ENCODE assay signal across 8 cellular contexts in the genomic region with DNA sequence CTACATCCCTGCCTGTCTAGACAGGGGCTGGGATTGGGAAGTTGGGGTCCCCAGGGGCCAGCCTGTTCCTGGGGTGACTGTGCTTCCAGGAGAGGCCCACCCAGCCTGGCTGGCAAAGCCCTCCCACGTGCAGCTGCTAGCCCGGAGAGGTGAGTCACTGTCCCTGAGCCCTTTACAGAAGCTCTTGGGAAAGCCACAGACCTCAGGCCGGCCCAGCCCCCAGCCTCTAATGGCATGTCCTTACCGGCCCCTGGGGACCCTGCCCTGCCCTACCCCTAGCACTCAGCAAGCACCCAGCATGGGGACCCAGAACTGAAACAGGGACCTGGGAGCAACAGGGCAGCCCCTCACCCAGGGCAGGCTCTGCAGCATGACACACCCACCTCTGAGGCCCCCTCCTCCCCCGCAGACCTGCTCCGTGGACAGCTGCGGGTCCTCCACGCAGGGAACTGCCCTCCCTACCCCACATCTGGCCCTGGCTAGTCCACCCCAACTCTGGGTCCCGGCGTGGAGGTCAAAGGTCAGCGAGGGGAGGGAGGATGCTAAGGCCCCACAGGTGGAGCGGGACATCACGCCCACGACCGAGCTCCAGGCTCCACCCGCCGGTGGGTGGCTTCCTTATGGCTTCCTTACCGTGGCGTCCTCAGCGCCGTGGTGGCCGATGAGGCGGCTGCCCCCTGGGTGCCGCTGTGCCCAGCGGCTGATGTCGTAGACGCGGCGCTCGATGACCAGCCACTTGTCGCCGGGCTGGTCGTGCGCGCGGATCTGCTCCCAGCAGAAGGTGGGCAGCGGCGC. TPM values are rescaled to one million over a fixed set of nuclear protein-coding genes. Genes with fewer than 3 reads are reported as not detected.
A peak's percentile ranks its signal among the peaks of the same experiment; 100 is the strongest.
DNase-seq lines count a peak whose midpoint lies in the region; ATAC-seq and TF ChIP-seq lines count a peak whose summit lies in the region.

No MANE protein-coding gene starts in this region.

- no peaks in the 10 kb centered on the region for H3K27me3 ChIP-seq in effector memory CD4-positive, alpha-beta T cell (replicated peaks; ENCODE audit: control insufficient read depth, insufficient read depth, low read length, poor library complexity, severe bottlenecking)
- H3K27me3 ChIP-seq in mesenchymal stem cell (ENCODE audit: control insufficient read depth in 1 of 2, insufficient read depth in 1 of 2, low read length in 2 of 2): no peaks in the 10 kb centered on the region

- peak overlapping the region; percentile 33 for H2AK5ac ChIP-seq in mesenchymal stem cell (ENCODE audit: low read length, severe bottlenecking)

- H3K4me3 Mint-ChIP-seq in Calu3 (ENCODE audit: low read depth, unreplicated experiment): peak overlapping the region; percentile 74
- peak overlapping the region; percentile 88 for H3K4me3 Mint-ChIP-seq in activated B cell treated with CpG ODN at 0.5 μM for 24 hours

- peak; percentile 8 for ATAC-seq in GM21515 (IDR thresholded peaks at IDR 0.05; ENCODE audit: unreplicated experiment)
- ATAC-seq in activated B cell treated with CpG ODN at 0.5 μM for 24 hours (ENCODE audit: low read depth): peak; percentile 32

- H3K4me3 ChIP-seq in effector memory CD4-positive, alpha-beta T cell (ENCODE audit: insufficient read depth, low read depth, low read length, poor library complexity, severe bottlenecking): peak overlapping the region; percentile 85
- peak overlapping the region; percentile 89 to 93 for H3K4me3 ChIP-seq in mesenchymal stem cell (ENCODE audit: insufficient read depth in 1 of 2, low read depth in 1 of 2, low read length in 2 of 2)

- H4K91ac ChIP-seq in mesenchymal stem cell (ENCODE audit: low read length): peak overlapping the region; percentile 48

- H3K36me3 Mint-ChIP-seq in Calu3 (ENCODE audit: insufficient read depth, unreplicated experiment) (peaks cover 13% of the 10 kb centered on the region), activated B cell treated with CpG ODN at 0.5 μM for 24 hours (ENCODE audit: low read depth) (peaks cover 9% of the 10 kb centered on the region)

- peak overlapping the region in 1 of 2 experiments; percentile 70 for H3K23ac ChIP-seq in mesenchymal stem cell (ENCODE audit: low read length in 2 of 2)

- H3K9me3 Mint-ChIP-seq in Calu3 (ENCODE audit: low read depth, unreplicated experiment) (no peaks in the 10 kb centered on the region), activated B cell treated with CpG ODN at 0.5 μM for 24 hours (no peaks in the 10 kb centered on the region)

- BruUV-seq in Calu3 (replicated peaks; lab: Mats Ljungman, UMichigan): no TSS peak

- H3K9ac ChIP-seq in mesenchymal stem cell (ENCODE audit: low read length): peak overlapping the region; percentile 88

- TF ChIP-seq CTCF in Calu3 (IDR thresholded peaks at IDR 0.05; ENCODE audit: unreplicated experiment) (no peak), activated B cell treated with CpG ODN at 0.5 μM for 24 hours (IDR thresholded peaks at IDR 0.05) (no peak)

- peak overlapping the region; percentile 61 for H3K27ac ChIP-seq in effector memory CD4-positive, alpha-beta T cell (ENCODE audit: insufficient read depth, low read length, poor library complexity, severe bottlenecking)
- H3K27ac ChIP-seq in mesenchymal stem cell (ENCODE audit: low read length, poor library complexity, severe bottlenecking): no peak overlapping the region
- peak overlapping the region; percentile 67 for H3K27ac ChIP-seq in temporal lobe (ENCODE audit: low read depth, low read length)

- intact Hi-C loops in Calu3 (cut with micrococcal nuclease; ENCODE audit: unreplicated experiment): loop anchor here (10.0 kb wide), 1 partner anchor 96 kb away; a partner anchor contains a TSS
- intact Hi-C loops in activated B cell treated with CpG ODN at 0.5 μM for 24 hours (cut with micrococcal nuclease): loop anchor here (1.0 to 5.0 kb wide), 4 partner anchors 9 to 232 kb away; a partner anchor contains a TSS

- H3K4me1 ChIP-seq in effector memory CD4-positive, alpha-beta T cell (ENCODE audit: control insufficient read depth, insufficient read depth, low read length, poor library complexity, severe bottlenecking): peaks cover 9% of the 10 kb centered on the region
- H3K4me1 ChIP-seq in mesenchymal stem cell (ENCODE audit: control insufficient read depth, insufficient read depth, low read depth, low read length): peaks cover 27% of the 10 kb centered on the region

- peak overlapping the region; percentile 8 to 82 for H3K14ac ChIP-seq in mesenchymal stem cell (ENCODE audit: low read length in 2 of 2)

- H3K4me1 Mint-ChIP-seq in Calu3 (ENCODE audit: low read depth, unreplicated experiment) (no peaks in the 10 kb centered on the region), activated B cell treated with CpG ODN at 0.5 μM for 24 hours (peaks cover 41% of the 10 kb centered on the region)

- CTCF ChIA-PET in Calu3 (lab: Charles Lee): interaction anchor here (0.6 kb wide), 1 partner anchor 134 kb away, joined by 4 read pairs; no protein-coding TSS in a partner anchor
- CTCF ChIA-PET in activated B cell treated with CpG ODN at 0.5 μM for 24 hours (lab: Charles Lee): interaction anchor here (1.0 to 16.5 kb wide), 7 partner anchors 8 to 189 kb away, joined by 3 to 298 read pairs (median 5); no protein-coding TSS in a partner anchor

- H2BK15ac ChIP-seq in mesenchymal stem cell (ENCODE audit: low read depth, poor library complexity, severe bottlenecking): peak overlapping the region; percentile 85

- H3K27ac Mint-ChIP-seq in Calu3 (ENCODE audit: unreplicated experiment) (no peak overlapping the region), activated B cell treated with CpG ODN at 0.5 μM for 24 hours (peak overlapping the region; percentile 66)

- H3K4me2 ChIP-seq in mesenchymal stem cell (ENCODE audit: low read length, poor library complexity, severe bottlenecking): peak overlapping the region; percentile 64

- POLR2A ChIA-PET in activated B cell treated with CpG ODN at 0.5 μM for 24 hours (lab: Charles Lee): interaction anchor here (0.6 to 3.9 kb wide), 12 partner anchors 8 to 217 kb away, joined by 3 to 63 read pairs (median 4); a partner anchor contains a TSS

- DNase-seq in Calu3 (peak; percentile 59), Kasumi-1 (lab: John Stamatoyannopoulos, UW) (peak; percentile 17 to 22), activated B cell treated with CpG ODN at 0.5 μM for 24 hours (peak; percentile 47), mesenchymal stem cell (peak; percentile 90), middle frontal gyrus (ENCODE audit: extremely low spot score, low spot score) (no peak)
- DNase-seq in effector memory CD4-positive, alpha-beta T cell: peak in 2 of 3 donors; percentile 7 to 23

- peaks cover 24% of the 10 kb centered on the region for H3K79me1 ChIP-seq in mesenchymal stem cell (replicated peaks; ENCODE audit: low read length, poor library complexity, severe bottlenecking)

- no peak overlapping the region for H2BK5ac ChIP-seq in mesenchymal stem cell (ENCODE audit: low read depth, low read length, poor library complexity, severe bottlenecking)

- peak overlapping the region; percentile 19 to 71 for H3K4ac ChIP-seq in mesenchymal stem cell (ENCODE audit: low read depth in 1 of 2, low read length in 2 of 2)

- H2BK120ac ChIP-seq in mesenchymal stem cell (ENCODE audit: low read depth, low read length): no peak overlapping the region

- H3K18ac ChIP-seq in mesenchymal stem cell (ENCODE audit: low read depth in 1 of 2, low read length in 2 of 2): peak overlapping the region; percentile 46 to 78

- 0% methylated on average over 21 of the region's 38 CpGs for WGBS in mesenchymal stem cell

- peak overlapping the region in 1 of 2 experiments; percentile 92 for H2BK12ac ChIP-seq in mesenchymal stem cell (ENCODE audit: low read length in 2 of 2)

- peak overlapping the region; percentile 39 for H4K8ac ChIP-seq in mesenchymal stem cell (ENCODE audit: low read length)

- H3K36me3 ChIP-seq in effector memory CD4-positive, alpha-beta T cell (ENCODE audit: control insufficient read depth, insufficient read depth, low read length): no peaks in the 10 kb centered on the region
- H3K36me3 ChIP-seq in mesenchymal stem cell (ENCODE audit: control insufficient read depth in 1 of 2, insufficient read depth in 2 of 2, low read depth in 1 of 2, low read length in 2 of 2): peaks cover 6 to 10% of the 10 kb centered on the region in 2 experiments

- H2AFZ ChIP-seq in mesenchymal stem cell (ENCODE audit: low read depth, low read length): peak overlapping the region; percentile 97

- no peaks in the 10 kb centered on the region for H3K9me3 ChIP-seq in effector memory CD4-positive, alpha-beta T cell (ENCODE audit: control insufficient read depth, low read length)
- H3K9me3 ChIP-seq in mesenchymal stem cell (ENCODE audit: control insufficient read depth, low read length): no peaks in the 10 kb centered on the region

- H3K27me3 Mint-ChIP-seq in Calu3 (ENCODE audit: unreplicated experiment): peaks cover 16% of the 10 kb centered on the region
- no peaks in the 10 kb centered on the region for H3K27me3 Mint-ChIP-seq in activated B cell treated with CpG ODN at 0.5 μM for 24 hours

RNA-seq across cellular contexts. Expression of a gene that starts 0.6 kb away (rescaled TPM):
- 19.7 and 20.5 TPM in 2 replicates for total RNA-seq in Calu3 (2022)
- 121 and 135 TPM in 2 replicates for total RNA-seq in activated B cell treated with CpG ODN at 0.5 μM for 24 hours
- 65.4 TPM for polyA plus RNA-seq in mesenchymal stem cell (2013, experiment 1 of 2)
- 66.5 TPM for polyA plus RNA-seq in mesenchymal stem cell (2013, experiment 2 of 2)
- total RNA-seq in temporal lobe: 40.6 TPM

RNA-seq across cellular contexts. Expression of a gene that starts 26.6 kb away (rescaled TPM):
- total RNA-seq in Calu3 (2022): 0.76 and 2.4 TPM in 2 replicates
- not detected in 2 replicates for total RNA-seq in activated B cell treated with CpG ODN at 0.5 μM for 24 hours
- 10.9 TPM for polyA plus RNA-seq in mesenchymal stem cell (2013, experiment 1 of 2)
- polyA plus RNA-seq in mesenchymal stem cell (2013, experiment 2 of 2): 10.4 TPM
- total RNA-seq in temporal lobe: 3.7 TPM

RNA-seq across cellular contexts. Expression of a gene that starts 59.4 kb away (rescaled TPM):
- total RNA-seq in Calu3 (2022) (0.78 and 1.1 TPM in 2 replicates), activated B cell treated with CpG ODN at 0.5 μM for 24 hours (0.16 and 0.44 TPM in 2 replicates), temporal lobe (0.49 TPM)
- 2.9 TPM for polyA plus RNA-seq in mesenchymal stem cell (2013, experiment 1 of 2)
- polyA plus RNA-seq in mesenchymal stem cell (2013, experiment 2 of 2): 2.6 TPM
